In the genomic region with DNA sequence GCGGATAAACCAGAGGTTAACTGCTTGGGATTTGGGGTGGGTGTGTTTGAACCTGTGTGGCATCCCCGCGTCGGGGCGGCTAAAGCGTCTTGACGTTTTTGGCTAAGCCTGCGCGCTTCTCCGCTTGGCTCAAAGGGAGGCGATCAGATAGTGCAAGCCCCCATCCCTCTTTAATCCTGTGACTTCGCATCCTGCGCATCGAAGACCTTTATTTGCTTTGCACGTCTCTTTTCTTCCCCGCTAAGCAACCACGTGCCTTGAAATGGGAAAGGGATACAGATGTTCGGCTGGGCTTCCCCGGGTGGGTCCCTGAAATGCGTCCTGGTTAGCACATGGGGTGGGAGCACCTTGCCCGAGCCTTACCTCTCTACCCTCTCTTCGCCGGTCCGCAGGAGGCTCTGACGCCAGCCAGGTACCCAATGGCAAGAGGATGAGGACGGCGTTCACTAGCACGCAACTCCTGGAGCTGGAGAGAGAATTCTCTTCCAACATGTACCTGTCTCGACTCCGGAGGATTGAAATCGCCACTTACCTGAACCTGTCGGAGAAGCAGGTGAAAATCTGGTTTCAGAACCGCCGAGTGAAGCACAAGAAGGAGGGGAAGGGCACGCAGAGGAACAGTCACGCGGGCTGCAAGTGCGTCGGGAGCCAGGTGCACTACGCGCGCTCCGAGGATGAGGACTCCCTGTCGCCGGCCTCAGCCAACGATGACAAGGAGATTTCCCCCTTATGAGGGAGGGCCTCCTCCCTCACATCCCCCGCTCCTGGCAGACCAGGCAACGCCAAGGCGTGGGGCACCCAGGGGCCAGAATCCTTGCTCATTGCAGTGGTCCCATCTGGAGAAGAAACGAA, we compare ENCODE assay signal across 1 cellular context.
TF ChIP-seq lines count a peak whose summit lies in the region.

No MANE protein-coding gene starts in this region.

TF ChIP-seq in A549, 52 proteins besides CTCF, POLR2A, EP300 and RAD21:
- TF ChIP-seq, protein P1, sequence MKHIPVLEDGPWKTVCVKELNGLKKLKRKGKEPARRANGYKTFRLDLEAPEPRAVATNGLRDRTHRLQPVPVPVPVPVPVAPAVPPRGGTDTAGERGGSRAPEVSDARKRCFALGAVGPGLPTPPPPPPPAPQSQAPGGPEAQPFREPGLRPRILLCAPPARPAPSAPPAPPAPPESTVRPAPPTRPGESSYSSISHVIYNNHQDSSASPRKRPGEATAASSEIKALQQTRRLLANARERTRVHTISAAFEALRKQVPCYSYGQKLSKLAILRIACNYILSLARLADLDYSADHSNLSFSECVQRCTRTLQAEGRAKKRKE (CRISPR knock-in tag; IDR thresholded peaks at IDR 0.05; ENCODE audit: low read depth) = no peak
- TF ChIP-seq BHLHE40 (IDR thresholded peaks at IDR 0.05; ENCODE audit: low read depth, low read length) (no peak), MAFK (IDR thresholded peaks at IDR 0.05; ENCODE audit: partially characterized antibody) (no peak), JUNB (IDR thresholded peaks at IDR 0.05) (no peak), EHMT2 (IDR thresholded peaks at IDR 0.05; ENCODE audit: low read depth) (no peak), MAZ (IDR thresholded peaks at IDR 0.05; ENCODE audit: borderline replicate concordance, low read depth, low read length) (no peak), KDM1A (IDR thresholded peaks at IDR 0.05; ENCODE audit: low read depth) (no peak)
- TF ChIP-seq, protein P2, sequence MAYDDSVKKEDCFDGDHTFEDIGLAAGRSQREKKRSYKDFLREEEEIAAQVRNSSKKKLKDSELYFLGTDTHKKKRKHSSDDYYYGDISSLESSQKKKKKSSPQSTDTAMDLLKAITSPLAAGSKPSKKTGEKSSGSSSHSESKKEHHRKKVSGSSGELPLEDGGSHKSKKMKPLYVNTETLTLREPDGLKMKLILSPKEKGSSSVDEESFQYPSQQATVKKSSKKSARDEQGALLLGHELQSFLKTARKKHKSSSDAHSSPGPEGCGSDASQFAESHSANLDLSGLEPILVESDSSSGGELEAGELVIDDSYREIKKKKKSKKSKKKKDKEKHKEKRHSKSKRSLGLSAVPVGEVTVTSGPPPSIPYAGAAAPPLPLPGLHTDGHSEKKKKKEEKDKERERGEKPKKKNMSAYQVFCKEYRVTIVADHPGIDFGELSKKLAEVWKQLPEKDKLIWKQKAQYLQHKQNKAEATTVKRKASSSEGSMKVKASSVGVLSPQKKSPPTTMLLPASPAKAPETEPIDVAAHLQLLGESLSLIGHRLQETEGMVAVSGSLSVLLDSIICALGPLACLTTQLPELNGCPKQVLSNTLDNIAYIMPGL (CRISPR knock-in tag; IDR thresholded peaks at IDR 0.05; ENCODE audit: borderline replicate concordance) = no peak
